Comparison of ENCODE assay signal across 1 cellular context in the genomic region with DNA sequence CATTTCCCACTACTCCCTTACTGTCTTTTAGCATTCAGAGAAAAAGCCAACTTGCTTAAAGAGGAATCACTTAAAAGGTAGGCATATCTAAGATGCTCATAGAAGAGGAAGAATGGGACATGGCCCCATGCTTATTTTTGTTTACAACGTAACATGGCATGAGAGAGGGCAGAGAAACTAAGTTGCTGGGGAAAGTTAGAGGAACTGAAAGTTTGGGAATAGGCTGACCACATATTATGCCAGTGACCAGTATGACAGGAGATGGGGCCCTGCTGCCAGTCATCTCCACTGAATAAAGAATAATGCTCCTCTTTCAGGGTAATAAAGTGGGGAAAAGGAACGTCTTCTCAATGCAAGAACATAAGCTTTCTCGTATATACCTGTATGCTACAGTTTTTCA.
A peak's percentile ranks its signal among the peaks of the same experiment; 100 is the strongest.
TF ChIP-seq lines count a peak whose summit lies in the region.

No MANE protein-coding gene starts in this region.

TF ChIP-seq in GM12878, 131 proteins besides CTCF, POLR2A, EP300 and RAD21:
- no peak for TF ChIP-seq RFX5 (IDR thresholded peaks at IDR 0.05; ENCODE audit: low read depth, low read length)
- 0 out of 2 replicates have a peak, but pooled peaks have one; percentile 16 for TF ChIP-seq IKZF1 (conservative IDR thresholded peaks at IDR 0.05)
- TF ChIP-seq RUNX3 (IDR thresholded peaks at IDR 0.05; ENCODE audit: low read length), result peak; percentile 31; the same call in 1 of the 2 replicates
- TF ChIP-seq RBBP5 (conservative IDR thresholded peaks at IDR 0.05), result no peak
- TF ChIP-seq PKNOX1 (IDR thresholded peaks at IDR 0.05), result no peak
- peak; percentile 20 to 29; a peak in 1 of 4 replicates for TF ChIP-seq IKZF2 (IDR thresholded peaks at IDR 0.05)
- no peak for TF ChIP-seq SPI1 (IDR thresholded peaks at IDR 0.05; ENCODE audit: borderline replicate concordance, insufficient read depth, low read depth, low read length)
TF ChIP-seq in GM12878: peak in this region for 3.
